ENCODE assay signal across 14 cellular contexts in genomic region chr3:183576487-183577107, GRCh38. TPM values are rescaled to one million over a fixed set of nuclear protein-coding genes. Genes with fewer than 3 reads are reported as not detected.
DNase-seq lines count a peak whose midpoint lies in the region; ATAC-seq, FAIRE-seq and TF ChIP-seq lines count a peak whose summit lies in the region.
"Had no signal": no experiment of that assay in that cellular context is flagged by ENCODE, and none has a peak within 500 bp of the region (broad histone marks: within the 10 kb centered on the region; RNA-seq: fewer than 3 reads in every experiment).

No MANE protein-coding gene starts in this region.

- peak; percentile 22 for DNase-seq in cardiac septum (ENCODE audit: low spot score)
- no peak for DNase-seq in Right ventricle myocardium superior
- DNase-seq in NCI-H69 (lab: John Stamatoyannopoulos, UW) = peak; percentile 95
- peak; percentile 54 for DNase-seq in fibroblast of pulmonary artery (ENCODE audit: low read depth)
- no peak for DNase-seq in urothelium cell line (ENCODE audit: low spot score)
- DNase-seq: activated CD4-positive, alpha-beta T cell treated with anti-CD3 and anti-CD28 coated beads, Interleukin-2, amount 50 U/mL, for 1 hour; activated naive CD8-positive, alpha-beta T cell treated with anti-CD3 and anti-CD28 coated beads, Interleukin-2, amount 50 U/mL, for 24 hours; kidney; pancreas; tibial artery had no signal

- FAIRE-seq in urothelium cell line (lab: Jason Lieb, UNC) = no peak
- FAIRE-seq: kidney, pancreas had no signal

- no peak for TF ChIP-seq CTCF in fibroblast of pulmonary artery (IDR thresholded peaks at IDR 0.05; ENCODE audit: low read length, missing control alignments)

- intact Hi-C loops in cardiac septum (cut with DNase I) = no loop called here
- intact Hi-C loops in Right ventricle myocardium superior (cut with DNase I) = no loop called here

- ATAC-seq in Right ventricle myocardium superior (ENCODE audit: poor library complexity) = no peak
- no peak for ATAC-seq in GM21367 (IDR thresholded peaks at IDR 0.05; ENCODE audit: unreplicated experiment)
- no peak for ATAC-seq in HG02642 (IDR thresholded peaks at IDR 0.05; ENCODE audit: poor library complexity, unreplicated experiment)
- no peak for ATAC-seq in HG03196 (IDR thresholded peaks at IDR 0.05; ENCODE audit: unreplicated experiment)
- ATAC-seq: activated naive CD8-positive, alpha-beta T cell treated with anti-CD3 and anti-CD28 coated beads, Interleukin-2, amount 50 U/mL, for 24 hours; pancreas; Right ventricle myocardium inferior had no signal

- no peak overlapping the region for H3K4me3 ChIP-seq in fibroblast of pulmonary artery (replicated peaks; ENCODE audit: low read depth, low read length)
- H3K4me3 ChIP-seq: pancreas, tibial artery had no signal

RNA-seq across cellular contexts. Expression of gene KLHL6, which starts 21.1 kb away (rescaled TPM):
- total RNA-seq in cardiac septum = 2.2 TPM
- 0.65 TPM for total RNA-seq in Right ventricle myocardium superior

RNA-seq across cellular contexts. Expression of gene KLHL24, which starts 58.8 kb away (rescaled TPM):
- total RNA-seq in cardiac septum (134 TPM), Right ventricle myocardium superior (249 TPM)

Comparison
In these comparisons a context has a peak if more than half of its experiments do, and no peak if none do; other contexts are left out.
1. DNase-seq: peak in cardiac septum (single experiment), NCI-H69 (single experiment) and fibroblast of pulmonary artery (single experiment); none in Right ventricle myocardium superior (single experiment) and urothelium cell line (single experiment).